12 cellular contexts compared by ENCODE assay signal in the genomic region with DNA sequence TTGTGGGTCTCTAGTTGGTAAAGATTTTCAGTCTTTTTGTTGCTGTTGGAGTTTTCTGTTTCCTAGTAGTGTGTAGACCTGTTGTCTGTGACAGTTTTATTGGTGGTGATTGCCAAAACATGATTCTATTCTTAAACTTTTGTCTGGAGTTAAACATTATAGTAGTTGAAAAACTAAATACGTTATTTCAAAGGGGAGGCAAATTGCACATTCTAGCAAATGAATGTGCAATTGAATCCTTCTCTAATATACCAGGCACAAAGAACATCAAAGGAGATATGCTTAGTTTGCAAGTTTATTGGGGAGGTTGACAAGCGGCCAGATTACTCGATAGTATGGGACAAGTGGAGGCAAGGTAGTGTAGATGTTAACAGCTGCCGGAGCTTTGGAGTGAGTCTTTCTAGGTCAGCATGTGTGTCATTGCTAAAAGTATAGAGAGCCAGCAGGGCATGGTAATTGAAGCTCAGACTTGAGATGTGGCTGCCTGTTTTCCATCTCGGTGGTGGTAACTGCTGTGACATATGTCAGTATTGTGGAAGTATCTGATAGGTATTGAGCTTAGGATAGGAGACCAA. TPM values are rescaled to one million over a fixed set of nuclear protein-coding genes. Genes with fewer than 3 reads are reported as not detected.
DNase-seq lines count a peak whose midpoint lies in the region; ATAC-seq, FAIRE-seq and TF ChIP-seq lines count a peak whose summit lies in the region.
"Had no signal": no experiment of that assay in that cellular context is flagged by ENCODE, and none has a peak within 500 bp of the region (broad histone marks: within the 10 kb centered on the region; RNA-seq: fewer than 3 reads in every experiment).

No MANE protein-coding gene starts in this region.

- no peak for TF ChIP-seq POLR2A in right lobe of liver (IDR thresholded peaks at IDR 0.05)
- no peak for TF ChIP-seq POLR2A in stomach (IDR thresholded peaks at IDR 0.05)

- H3K9me3 ChIP-seq in astrocyte (ENCODE audit: insufficient read depth, low read depth, low read length) (no peaks in the 10 kb centered on the region), right lobe of liver (no peaks in the 10 kb centered on the region), stomach (no peaks in the 10 kb centered on the region), HAP-1 (no peaks in the 10 kb centered on the region)

- no peak for ATAC-seq in right lobe of liver

- no peaks in the 10 kb centered on the region for H3K27me3 Mint-ChIP-seq in astrocyte (ENCODE audit: low read depth, unreplicated experiment)

- H3K4me3 ChIP-seq in astrocyte (ENCODE audit: insufficient read depth, low read depth, low read length), result no peak overlapping the region
- no peak overlapping the region for H3K4me3 ChIP-seq in right lobe of liver
- H3K4me3 ChIP-seq in stomach, result no peak overlapping the region
- no peak overlapping the region for H3K4me3 ChIP-seq in HAP-1

- H3K36me3 Mint-ChIP-seq in astrocyte (ENCODE audit: low read depth, unreplicated experiment), result peaks cover 13% of the 10 kb centered on the region

- H3K79me2 ChIP-seq in astrocyte (ENCODE audit: insufficient read depth, low read length), result peaks cover 100% of the 10 kb centered on the region

- no peak for FAIRE-seq in astrocyte (lab: Jason Lieb, UNC)
- FAIRE-seq: HTR-8/SVneo, RCC 7860 had no signal

- H3K27ac ChIP-seq in astrocyte (ENCODE audit: low read depth, low read length) (peak overlapping the region; percentile 51), right lobe of liver (peak overlapping the region in 2 of 3 donors; percentile 50 to 99), stomach (peak overlapping the region; percentile 78 to 99 (median 83))

- peaks cover 31% of the 10 kb centered on the region for H3K36me3 ChIP-seq in astrocyte (ENCODE audit: insufficient read depth, low read length)
- H3K36me3 ChIP-seq in right lobe of liver, result peaks cover 0 to 16% (median 11%) of the 10 kb centered on the region in 4 donors
- peaks cover under 1 to 23% (median 15%) of the 10 kb centered on the region in 4 donors for H3K36me3 ChIP-seq in stomach
- H3K36me3 ChIP-seq in HAP-1 (replicated peaks), result peaks cover 39% of the 10 kb centered on the region

- H2AFZ ChIP-seq in astrocyte (ENCODE audit: low read depth, low read length), result no peak overlapping the region

- peaks cover 39% of the 10 kb centered on the region for H3K4me1 ChIP-seq in astrocyte (ENCODE audit: insufficient read depth, low read length)
- peaks cover 0 to 62% (median 17%) of the 10 kb centered on the region in 4 donors for H3K4me1 ChIP-seq in right lobe of liver
- H3K4me1 ChIP-seq in stomach, result peaks cover 50 to 99% (median 88%) of the 10 kb centered on the region in 4 donors
- peaks cover 28% of the 10 kb centered on the region for H3K4me1 ChIP-seq in HAP-1

- H3K9ac ChIP-seq in astrocyte (ENCODE audit: low read length), result peak overlapping the region; percentile 35

- intact Hi-C loops in right lobe of liver (cut with DNase I) (no loop called here), stomach (cut with DNase I; ENCODE audit: low total_unique reads) (loop anchor here (10.0 kb wide), 1 partner anchor 116 kb away; no protein-coding TSS in a partner anchor)

- no peak for TF ChIP-seq EP300 in stomach (IDR thresholded peaks at IDR 0.05)

- DNase-seq in DMS 273 (lab: John Stamatoyannopoulos, UW; ENCODE audit: unreplicated experiment) (peak; percentile 32), DMS 273 treated with DMSO at 0.1 percent for 48 hours (lab: John Stamatoyannopoulos, UW) (no peak), astrocyte (ENCODE audit: low read depth) (no peak), right lobe of liver (no peak), stomach (no peak), HAP-1 (ENCODE audit: low spot score in 2 of 2) (no peak), AG08395 (ENCODE audit: low spot score) (no peak), NCI-H1417 (lab: John Stamatoyannopoulos, UW) (no peak)
- DNase-seq: 8988T, hippocampal formation had no signal

- H3K4me1 Mint-ChIP-seq in astrocyte (ENCODE audit: low read depth, unreplicated experiment), result peaks cover 66% of the 10 kb centered on the region

- H3K9me3 Mint-ChIP-seq in astrocyte (ENCODE audit: unreplicated experiment), result no peaks in the 10 kb centered on the region

- H3K27ac Mint-ChIP-seq in astrocyte (ENCODE audit: unreplicated experiment), result peak overlapping the region; percentile 90

- H4K20me1 ChIP-seq in astrocyte (ENCODE audit: insufficient read depth, low read length), result peaks cover 40% of the 10 kb centered on the region

- TF ChIP-seq CTCF in astrocyte (IDR thresholded peaks at IDR 0.05; ENCODE audit: insufficient read depth, low read depth, low read length) (no peak), right lobe of liver (IDR thresholded peaks at IDR 0.05) (no peak), stomach (IDR thresholded peaks at IDR 0.05) (no peak)

- whole genome bisulfite sequencing in right lobe of liver (ENCODE audit: insufficient coverage, low coverage, low lambda C conversion rate, missing lambda C conversion rate), result 48% methylated on average over 5 of the region's 5 CpGs
- 45 to 59% (median 48%) methylated on average over 5 of the region's 5 CpGs for WGBS in stomach, 5 donors

- no peaks in the 10 kb centered on the region for H3K27me3 ChIP-seq in astrocyte (ENCODE audit: insufficient read depth, low read length)
- H3K27me3 ChIP-seq in right lobe of liver, result no peaks in the 10 kb centered on the region
- no peaks in the 10 kb centered on the region for H3K27me3 ChIP-seq in stomach
- H3K27me3 ChIP-seq in HAP-1 (ENCODE audit: low read depth), result no peaks in the 10 kb centered on the region

- peak overlapping the region; percentile 45 for H3K4me2 ChIP-seq in astrocyte (ENCODE audit: low read length)

- in situ Hi-C loops in HAP-1 (cut with MboI; ENCODE audit: low sequenced_read_pairs), result no loop called here

- no peak overlapping the region for H3K4me3 Mint-ChIP-seq in astrocyte (ENCODE audit: unreplicated experiment)

RNA-seq across cellular contexts. Expression of gene CHD2, which starts 20.6 kb away (rescaled TPM):
- 90.0 and 105 TPM in 2 replicates for total RNA-seq in astrocyte
- 10 to 100 TPM; 41.4 to 65.0 (median 56.6) TPM for total RNA-seq in right lobe of liver
- total RNA-seq in stomach, result 100 to 1,000 TPM; 124 to 833 (median 164) TPM
- 10 to 100 TPM; 21.5 to 29.5 (median 23.5) TPM for polyA plus RNA-seq in stomach
